ENCODE assay signal across 14 cellular contexts in the genomic region with DNA sequence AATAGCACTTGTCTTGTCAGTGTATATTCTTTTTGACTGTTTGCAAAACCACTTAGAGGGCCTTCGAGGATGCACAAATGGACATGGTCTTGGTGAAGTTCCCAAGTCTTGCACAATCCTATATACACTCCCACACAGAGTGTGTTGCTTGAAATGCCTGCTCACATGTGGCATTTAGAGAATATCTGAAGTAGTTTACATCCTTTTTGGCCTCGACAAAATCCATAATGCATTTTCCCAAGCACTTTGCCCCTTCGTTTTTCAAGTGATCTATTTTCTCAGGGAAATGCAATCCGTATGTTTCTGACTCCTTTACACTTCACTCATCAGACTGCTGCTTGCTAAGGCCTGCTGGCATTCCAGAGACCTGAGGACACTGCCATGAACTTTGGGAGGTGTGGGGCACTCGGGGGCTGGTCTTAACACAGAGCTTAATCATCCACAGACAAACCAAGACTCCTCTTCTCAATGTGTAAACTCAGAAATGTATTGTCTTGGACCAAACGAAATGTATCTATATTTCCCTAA.
DNase-seq lines count a peak whose midpoint lies in the region; ATAC-seq and TF ChIP-seq lines count a peak whose summit lies in the region.
"Had no signal": no experiment of that assay in that cellular context is flagged by ENCODE, and none has a peak within 500 bp of the region (broad histone marks: within the 10 kb centered on the region; RNA-seq: fewer than 3 reads in every experiment).

No MANE protein-coding gene starts in this region.

- ATAC-seq in HG03521 (IDR thresholded peaks at IDR 0.05; ENCODE audit: unreplicated experiment), result no peak
- ATAC-seq in stimulated activated naive B cell treated with anti-CD40 and anti-IgM and Interleukin-4, amounts not matched to agents 10 μg/mL and 1 μg/mL and 100 μg/mL, for 72 hours (replicated peaks), result no peak
- ATAC-seq: activated CD4-positive, alpha-beta T cell treated with anti-CD3 and anti-CD28 coated beads for 36 hours had no signal

- POLR2A ChIA-PET in RWPE1 (lab: Yijun Ruan, JAX; ENCODE audit: low non-redundant PET), result no interaction called here

- intact Hi-C loops in dorsolateral prefrontal cortex (cut with DNase I), result loop anchor here in 1 of 2 donors (10.0 kb wide), 1 partner anchor 170 kb away; no protein-coding TSS in a partner anchor

- DNase-seq in AG20443 (ENCODE audit: low spot score) (peak; percentile 78), RWPE1 (ENCODE audit: low spot score) (peak; percentile 50), fibroblast of pulmonary artery (ENCODE audit: low read depth) (peak; percentile 83), non-pigmented ciliary epithelial cell (ENCODE audit: low read depth) (peak; percentile 6), DMS153 treated with DMSO at 0.1 percent for 48 hours (lab: John Stamatoyannopoulos, UW; ENCODE audit: unreplicated experiment) (no peak), dorsolateral prefrontal cortex (no peak)
- DNase-seq in stimulated activated naive B cell treated with anti-CD40 and anti-IgM and Interleukin-4, amounts not matched to agents 10 μg/mL and 1 μg/mL and 100 μg/mL, for 72 hours, result no peak
- DNase-seq: activated CD4-positive, alpha-beta T cell treated with anti-CD3 and anti-CD28 coated beads for 36 hours; activated naive CD4-positive, alpha-beta T cell treated with anti-CD3 and anti-CD28 coated beads, Interleukin-2, amount 50 U/mL, for 16 hours; CD8-positive, alpha-beta memory T cell; lower lobe of right lung; NCI-H2171; SHP77 treated with DMSO at 0.1 percent for 48 hours had no signal

- H3K36me3 Mint-ChIP-seq in stimulated activated naive B cell treated with anti-CD40 and anti-IgM and Interleukin-4, amounts not matched to agents 10 μg/mL and 1 μg/mL and 100 μg/mL, for 72 hours, result peaks cover 0 to 2% of the 10 kb centered on the region in 2 donors
- H3K36me3 Mint-ChIP-seq: CD8-positive, alpha-beta memory T cell had no signal

- no peaks in the 10 kb centered on the region for H3K27me3 Mint-ChIP-seq in stimulated activated naive B cell treated with anti-CD40 and anti-IgM and Interleukin-4, amounts not matched to agents 10 μg/mL and 1 μg/mL and 100 μg/mL, for 72 hours
- H3K27me3 Mint-ChIP-seq: activated CD4-positive, alpha-beta T cell treated with anti-CD3 and anti-CD28 coated beads for 36 hours had no signal

- no peaks in the 10 kb centered on the region for H3K27me3 ChIP-seq in dorsolateral prefrontal cortex

- no peak overlapping the region for H3K27ac ChIP-seq in RWPE1
- no peak overlapping the region for H3K27ac ChIP-seq in dorsolateral prefrontal cortex
- H3K27ac ChIP-seq: lower lobe of right lung had no signal

- H3K4me3 Mint-ChIP-seq in stimulated activated naive B cell treated with anti-CD40 and anti-IgM and Interleukin-4, amounts not matched to agents 10 μg/mL and 1 μg/mL and 100 μg/mL, for 72 hours, result no peak overlapping the region
- H3K4me3 Mint-ChIP-seq: activated CD4-positive, alpha-beta T cell treated with anti-CD3 and anti-CD28 coated beads for 36 hours; CD8-positive, alpha-beta memory T cell had no signal

- H3K27ac Mint-ChIP-seq in stimulated activated naive B cell treated with anti-CD40 and anti-IgM and Interleukin-4, amounts not matched to agents 10 μg/mL and 1 μg/mL and 100 μg/mL, for 72 hours, result no peak overlapping the region
- H3K27ac Mint-ChIP-seq: activated CD4-positive, alpha-beta T cell treated with anti-CD3 and anti-CD28 coated beads for 36 hours; CD8-positive, alpha-beta memory T cell had no signal

- peaks cover 4% of the 10 kb centered on the region in 2 donors for H3K9me3 Mint-ChIP-seq in stimulated activated naive B cell treated with anti-CD40 and anti-IgM and Interleukin-4, amounts not matched to agents 10 μg/mL and 1 μg/mL and 100 μg/mL, for 72 hours

- H3K4me3 ChIP-seq in fibroblast of pulmonary artery (replicated peaks; ENCODE audit: low read depth, low read length) (no peak overlapping the region), dorsolateral prefrontal cortex (no peak overlapping the region)
- H3K4me3 ChIP-seq: lower lobe of right lung had no signal

- peaks cover 0 to 8% of the 10 kb centered on the region in 2 donors for H3K4me1 Mint-ChIP-seq in stimulated activated naive B cell treated with anti-CD40 and anti-IgM and Interleukin-4, amounts not matched to agents 10 μg/mL and 1 μg/mL and 100 μg/mL, for 72 hours
- H3K4me1 Mint-ChIP-seq: activated CD4-positive, alpha-beta T cell treated with anti-CD3 and anti-CD28 coated beads for 36 hours; CD8-positive, alpha-beta memory T cell had no signal

- CTCF ChIA-PET in RWPE1 (lab: Yijun Ruan, JAX), result no interaction called here

- TF ChIP-seq CTCF in RWPE1 (conservative IDR thresholded peaks at IDR 0.05; ENCODE audit: low read depth), result no peak
- no peak for TF ChIP-seq CTCF in fibroblast of pulmonary artery (IDR thresholded peaks at IDR 0.05; ENCODE audit: low read length, missing control alignments)
- no peak for TF ChIP-seq CTCF in dorsolateral prefrontal cortex (IDR thresholded peaks at IDR 0.05 in 54 of 56, conservative IDR thresholded peaks at IDR 0.05 in 2 of 56; ENCODE audit: low read depth in 1 of 56, partially characterized antibody in 56 of 56)

Comparison
In these comparisons a context has a peak if more than half of its experiments do, and no peak if none do; other contexts are left out.
1. DNase-seq: peak in AG20443 (single experiment), RWPE1 (single experiment), fibroblast of pulmonary artery (single experiment) and non-pigmented ciliary epithelial cell (single experiment); none in stimulated activated naive B cell treated with anti-CD40 and anti-IgM and Interleukin-4, amounts not matched to agents 10 μg/mL and 1 μg/mL and 100 μg/mL, for 72 hours (single experiment), DMS153 treated with DMSO at 0.1 percent for 48 hours (single experiment) and dorsolateral prefrontal cortex (0 of 10).